In the genomic region with DNA sequence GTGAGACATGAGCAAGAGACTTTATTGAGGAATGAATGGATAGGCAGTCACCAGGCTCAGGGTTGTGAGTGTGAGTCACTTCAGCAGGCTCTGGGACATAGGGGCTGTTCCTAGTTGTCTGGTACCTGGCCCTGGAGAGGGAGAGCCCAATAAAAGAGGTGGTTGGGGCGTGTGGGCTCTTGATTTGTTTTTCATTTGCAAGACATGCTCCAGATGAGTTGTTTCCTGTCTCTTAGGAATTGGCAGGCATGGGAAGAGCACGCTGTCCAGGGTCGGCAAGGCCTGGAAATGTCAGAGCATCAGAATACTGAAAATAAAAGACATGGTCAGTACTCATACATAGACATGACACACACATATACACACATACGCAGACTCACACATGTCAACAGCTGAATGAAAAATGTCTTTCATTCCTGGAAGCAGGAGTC, we compare ENCODE assay signal across 25 cellular contexts.
A peak's percentile ranks its signal among the peaks of the same experiment; 100 is the strongest.
DNase-seq lines count a peak whose midpoint lies in the region; ATAC-seq, FAIRE-seq and TF ChIP-seq lines count a peak whose summit lies in the region.
"Had no signal": no experiment of that assay in that cellular context is flagged by ENCODE, and none has a peak within 500 bp of the region (broad histone marks: within the 10 kb centered on the region; RNA-seq: fewer than 3 reads in every experiment).

No MANE protein-coding gene starts in this region.

- H3F3A ChIP-seq in PC-9 (ENCODE audit: insufficient read depth, low read depth) = peaks cover 30% of the 10 kb centered on the region

- no peaks in the 10 kb centered on the region for H3K9me3 ChIP-seq in PC-9 (ENCODE audit: insufficient read depth, low read depth)
- no peaks in the 10 kb centered on the region for H3K9me3 ChIP-seq in endothelial cell of umbilical vein (replicated peaks; ENCODE audit: control insufficient read depth, insufficient read depth, low read length)
- H3K9me3 ChIP-seq: SJCRH30 had no signal

- H3K4me3 Mint-ChIP-seq in nephron progenitor cell = no peak overlapping the region
- H3K4me3 Mint-ChIP-seq: activated CD8-positive, alpha-beta T cell treated with anti-CD3 and anti-CD28 coated beads for 36 hours; CD8-positive, alpha-beta memory T cell; effector memory CD8-positive, alpha-beta T cell; mesothelial cell of epicardium had no signal

- dilution Hi-C loops in endothelial cell of umbilical vein (cut with MboI; ENCODE audit: extremely low pct_ligation_motif_present, low sequenced_read_pairs) = no loop called here

- intact Hi-C loops in PC-9 (cut with micrococcal nuclease; ENCODE audit: unreplicated experiment) = loop anchor here (2.0 kb wide), 1 partner anchor 23 kb away; no protein-coding TSS in a partner anchor
- intact Hi-C loops in endothelial cell of umbilical vein (cut with micrococcal nuclease) = loop anchor here (5.0 kb wide), 2 partner anchors 326 to 346 kb away; no protein-coding TSS in a partner anchor

- H2AFZ ChIP-seq in PC-9 (no peak overlapping the region), endothelial cell of umbilical vein (ENCODE audit: low read depth, low read length) (peak overlapping the region; percentile 39)

- peak; percentile 25 for DNase-seq in Caki2 (ENCODE audit: low read depth)
- DNase-seq in PC-9 = peak in 1 of 2 experiments; percentile 51
- DNase-seq in endothelial cell of umbilical vein (ENCODE audit: low read depth, low spot score) = peak; percentile 28
- no peak for DNase-seq in nephron progenitor cell
- no peak for DNase-seq in stimulated activated CD4-positive, alpha-beta T cell treated with anti-CD3 and anti-CD28 coated beads, Interleukin-4, amount 100 ng/mL, for 4 hours
- DNase-seq in cortex of kidney (lab: John Stamatoyannopoulos, UW) = no peak
- no peak for DNase-seq in NCI-H345 (lab: John Stamatoyannopoulos, UW)
- DNase-seq: activated CD8-positive, alpha-beta T cell treated with anti-CD3 and anti-CD28 coated beads for 36 hours; activated naive CD4-positive, alpha-beta T cell treated with Interleukin-2 at 50 U/mL for 16 hours; activated T-cell treated with anti-CD3 and anti-CD28 coated beads, Interleukin-2, amount 50 U/mL, for 1 hour; aorta; CD8-positive, alpha-beta memory T cell; cerebellar nuclear complex; DMS79 treated with DMSO at 0.1 percent for 48 hours; effector memory CD8-positive, alpha-beta T cell; hippocampal formation; kidney glomerular epithelial cell; NCI-H1092 treated with DMSO at 0.1 percent for 48 hours; SJCRH30; small intestine; stimulated activated CD4-positive, alpha-beta T cell treated with anti-CD3 and anti-CD28 coated beads, Interleukin-4, amount 100 ng/mL, for 1 hour had no signal

- no peaks in the 10 kb centered on the region for H3K36me3 Mint-ChIP-seq in nephron progenitor cell (ENCODE audit: low read depth)
- H3K36me3 Mint-ChIP-seq: CD8-positive, alpha-beta memory T cell; mesothelial cell of epicardium had no signal

- H3K79me2 ChIP-seq in PC-9 (ENCODE audit: low read depth) = no peaks in the 10 kb centered on the region
- no peaks in the 10 kb centered on the region for H3K79me2 ChIP-seq in endothelial cell of umbilical vein (ENCODE audit: control insufficient read depth, insufficient read depth, low read length)

- H3K4me3 ChIP-seq in PC-9 (no peak overlapping the region), endothelial cell of umbilical vein (replicated peaks in 1 of 3; ENCODE audit: insufficient read depth in 1 of 3, low read depth in 1 of 3, low read length in 3 of 3) (no peak overlapping the region)
- H3K4me3 ChIP-seq: SJCRH30 had no signal

- H3K4me1 ChIP-seq in PC-9 (replicated peaks; ENCODE audit: insufficient read depth) (peaks cover 42% of the 10 kb centered on the region), endothelial cell of umbilical vein (ENCODE audit: control insufficient read depth, extremely low read depth, insufficient read depth, low read length) (peaks cover 26% of the 10 kb centered on the region)

- H3K27ac Mint-ChIP-seq in nephron progenitor cell = peak overlapping the region; percentile 75
- H3K27ac Mint-ChIP-seq: activated CD8-positive, alpha-beta T cell treated with anti-CD3 and anti-CD28 coated beads for 36 hours; CD8-positive, alpha-beta memory T cell; effector memory CD8-positive, alpha-beta T cell; mesothelial cell of epicardium had no signal

- peak; percentile 87 for FAIRE-seq in endothelial cell of umbilical vein (lab: Jason Lieb, UNC)
- FAIRE-seq: GM18507, small intestine had no signal

- H3K27me3 ChIP-seq in PC-9 (ENCODE audit: insufficient read depth, low read depth) (no peaks in the 10 kb centered on the region), endothelial cell of umbilical vein (ENCODE audit: control insufficient read depth in 2 of 2, insufficient read depth in 2 of 2, low read length in 2 of 2) (no peaks in the 10 kb centered on the region)
- H3K27me3 ChIP-seq: SJCRH30 had no signal

- CTCF ChIA-PET in PC-9 (lab: Charles Lee) (no interaction called here), endothelial cell of umbilical vein (lab: Charles Lee) (no interaction called here)

- no peak for TF ChIP-seq CTCF in PC-9 (conservative IDR thresholded peaks at IDR 0.05)
- TF ChIP-seq CTCF in endothelial cell of umbilical vein (IDR thresholded peaks at IDR 0.05; ENCODE audit: extremely low read depth in 1 of 2, insufficient read depth in 1 of 2, low read depth in 1 of 2, low read length in 2 of 2) = no peak
- TF ChIP-seq CTCF in nephron progenitor cell (IDR thresholded peaks at IDR 0.05) = no peak

- in situ Hi-C loops in Caki2 (cut with HindIII; ENCODE audit: low pct_unique_long_range_greater_than_20kb, low sequenced_read_pairs) = no loop called here

- POLR2A ChIA-PET in PC-9 (lab: Charles Lee; ENCODE audit: unreplicated experiment) = no interaction called here
- POLR2A ChIA-PET in endothelial cell of umbilical vein (lab: Charles Lee) = no interaction called here

- no peaks in the 10 kb centered on the region for H3K9me3 Mint-ChIP-seq in nephron progenitor cell
- H3K9me3 Mint-ChIP-seq: activated CD8-positive, alpha-beta T cell treated with anti-CD3 and anti-CD28 coated beads for 36 hours; CD8-positive, alpha-beta memory T cell; effector memory CD8-positive, alpha-beta T cell; mesothelial cell of epicardium had no signal

- TF ChIP-seq POLR2A in endothelial cell of umbilical vein (IDR thresholded peaks at IDR 0.05; ENCODE audit: low read depth, low read length) = no peak

- H3K9ac ChIP-seq in endothelial cell of umbilical vein (replicated peaks; ENCODE audit: extremely low read depth, insufficient read depth, low read length) = no peak overlapping the region
- H3K9ac ChIP-seq: KMS-11 had no signal

- H4K20me1 ChIP-seq in PC-9 (ENCODE audit: insufficient read depth) (no peaks in the 10 kb centered on the region), endothelial cell of umbilical vein (replicated peaks; ENCODE audit: control insufficient read depth, extremely low read depth, insufficient read depth, low read length) (no peaks in the 10 kb centered on the region)

- H3K27ac ChIP-seq in PC-9 (peak overlapping the region; percentile 95), endothelial cell of umbilical vein (ENCODE audit: insufficient read depth, low read depth, low read length) (no peak overlapping the region)
- H3K27ac ChIP-seq: KMS-11, SJCRH30 had no signal

- no peak for ATAC-seq in HG03460 (IDR thresholded peaks at IDR 0.05; ENCODE audit: unreplicated experiment)
- ATAC-seq: activated CD8-positive, alpha-beta T cell treated with anti-CD3 and anti-CD28 coated beads for 36 hours; effector memory CD8-positive, alpha-beta T cell had no signal

- no peaks in the 10 kb centered on the region for H3K9me1 ChIP-seq in endothelial cell of umbilical vein (replicated peaks; ENCODE audit: control insufficient read depth, extremely low read depth, insufficient read depth, low read length)

- H3K4me1 Mint-ChIP-seq in nephron progenitor cell = peaks cover 45% of the 10 kb centered on the region
- H3K4me1 Mint-ChIP-seq: CD8-positive, alpha-beta memory T cell had no signal

- BruUV-seq in PC-9 (replicated peaks; lab: Mats Ljungman, UMichigan) (no TSS peak), endothelial cell of umbilical vein (replicated peaks; lab: Mats Ljungman, UMichigan) (no TSS peak)

- H3K4me2 ChIP-seq in PC-9 = no peak overlapping the region
- H3K4me2 ChIP-seq in endothelial cell of umbilical vein (ENCODE audit: insufficient read depth, low read length) = no peak overlapping the region
- H3K4me2 ChIP-seq: KMS-11 had no signal

- H3K36me3 ChIP-seq in PC-9 (ENCODE audit: low read depth) (no peaks in the 10 kb centered on the region), endothelial cell of umbilical vein (ENCODE audit: control insufficient read depth in 2 of 2, extremely low read depth in 1 of 2, insufficient read depth in 2 of 2, low read length in 2 of 2) (no peaks in the 10 kb centered on the region)
- H3K36me3 ChIP-seq: SJCRH30 had no signal

- peaks cover 6% of the 10 kb centered on the region for H3K27me3 Mint-ChIP-seq in nephron progenitor cell (ENCODE audit: low read depth, poor library complexity)
- H3K27me3 Mint-ChIP-seq: activated CD8-positive, alpha-beta T cell treated with anti-CD3 and anti-CD28 coated beads for 36 hours had no signal

- H3K9me2 ChIP-seq in PC-9 (ENCODE audit: insufficient read depth) = no peaks in the 10 kb centered on the region

TF ChIP-seq in endothelial cell of umbilical vein, 7 proteins besides CTCF, POLR2A, EP300 and RAD21:
- TF ChIP-seq, protein P1, sequence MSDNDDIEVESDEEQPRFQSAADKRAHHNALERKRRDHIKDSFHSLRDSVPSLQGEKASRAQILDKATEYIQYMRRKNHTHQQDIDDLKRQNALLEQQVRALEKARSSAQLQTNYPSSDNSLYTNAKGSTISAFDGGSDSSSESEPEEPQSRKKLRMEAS (IDR thresholded peaks at IDR 0.05; ENCODE audit: insufficient read depth, insufficient read length) = no peak
- TF ChIP-seq POLR2AphosphoS5 (IDR thresholded peaks at IDR 0.05; ENCODE audit: insufficient read depth, low read depth, low read length) = no peak
- no peak for TF ChIP-seq MYC (IDR thresholded peaks at IDR 0.05; ENCODE audit: low read depth, low read length)
- no peak for TF ChIP-seq GATA2 (IDR thresholded peaks at IDR 0.05; ENCODE audit: insufficient read depth, insufficient read length, low read depth, low read length)
- TF ChIP-seq JUN (IDR thresholded peaks at IDR 0.05; ENCODE audit: borderline replicate concordance, insufficient read depth, insufficient read length, low read depth) = peak; percentile 16
- TF ChIP-seq FOS (IDR thresholded peaks at IDR 0.05; ENCODE audit: borderline replicate concordance, insufficient read depth, low read length) = peak; percentile 38
- no peak for TF ChIP-seq EZH2 (IDR thresholded peaks at IDR 0.05; ENCODE audit: borderline replicate concordance, low read depth, low read length, severe bottlenecking)

Comparison
In these comparisons a context has a peak if more than half of its experiments do, and no peak if none do; other contexts are left out.
1. DNase-seq: peak in Caki2 (single experiment) and endothelial cell of umbilical vein (single experiment); none in nephron progenitor cell (single experiment), stimulated activated CD4-positive, alpha-beta T cell treated with anti-CD3 and anti-CD28 coated beads, Interleukin-4, amount 100 ng/mL, for 4 hours (0 of 2), cortex of kidney (single experiment) and NCI-H345 (single experiment).